ENCODE assay signal across 7 cellular contexts in the genomic region with DNA sequence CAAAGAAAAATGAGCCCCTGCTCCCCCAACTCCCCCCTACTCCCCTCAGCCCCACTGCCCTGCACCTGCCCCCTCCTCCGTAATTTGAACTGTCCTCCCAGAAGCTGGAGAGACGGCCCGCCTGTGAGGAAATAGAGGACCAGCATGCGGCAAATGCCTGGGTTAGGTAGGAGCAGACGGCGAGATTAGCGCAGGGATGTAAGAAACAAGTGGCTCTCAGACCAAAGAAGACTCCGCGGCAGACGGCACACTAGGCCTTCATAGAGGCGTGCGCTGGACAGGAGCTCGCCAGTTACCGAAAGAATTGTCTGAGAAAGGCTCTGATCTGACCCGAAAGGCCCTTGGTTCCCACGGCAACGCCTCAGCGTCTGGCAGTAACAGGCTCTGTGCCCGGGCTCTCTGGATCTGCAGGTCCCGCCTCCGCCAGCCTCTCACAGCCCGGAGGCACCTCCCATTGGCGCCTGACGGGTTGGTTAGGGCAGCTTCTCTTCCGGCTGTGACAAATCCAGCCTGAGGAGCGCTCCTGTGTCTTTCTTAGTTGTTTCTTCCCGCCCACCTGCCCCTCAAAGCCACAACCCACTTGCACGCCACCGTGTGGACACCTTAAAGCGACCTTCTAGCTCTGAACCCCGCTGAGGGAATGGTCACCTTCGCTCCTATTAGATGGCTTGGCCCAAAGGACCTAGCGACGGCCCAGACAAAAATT. TPM values are rescaled to one million over a fixed set of nuclear protein-coding genes. Genes with fewer than 3 reads are reported as not detected.
A peak's percentile ranks its signal among the peaks of the same experiment; 100 is the strongest.
DNase-seq lines count a peak whose midpoint lies in the region; ATAC-seq and TF ChIP-seq lines count a peak whose summit lies in the region.
"Not testable (repeated sequence)": the region's sequence is repeated elsewhere in the genome, so short reads cannot be mapped to it uniquely, and the experiment has no call there.

No MANE protein-coding gene starts in this region.

- H3K9me3 Mint-ChIP-seq in activated CD8-positive, alpha-beta T cell treated with anti-CD3 and anti-CD28 coated beads, Interleukin-2, amount 10 ng/mL, durations not matched to agents 7 days and 5 days (ENCODE audit: insufficient read depth): peaks cover 46% of the 10 kb centered on the region
- H3K9me3 Mint-ChIP-seq in central memory CD8-positive, alpha-beta T cell: not testable (repeated sequence)

- TF ChIP-seq EP300 in gastroesophageal sphincter (IDR thresholded peaks at IDR 0.05): not testable (repeated sequence)

- H3K27ac ChIP-seq in gastroesophageal sphincter: peak overlapping the region in 1 of 4 donors; percentile 48

- H3K9me3 ChIP-seq in gastroesophageal sphincter: peaks cover 0 to 33% (median 2%) of the 10 kb centered on the region in 3 donors

- peak overlapping the region; percentile 15 for H3K4me3 Mint-ChIP-seq in activated CD8-positive, alpha-beta T cell treated with anti-CD3 and anti-CD28 coated beads, Interleukin-2, amount 10 ng/mL, durations not matched to agents 7 days and 5 days
- H3K4me3 Mint-ChIP-seq in central memory CD8-positive, alpha-beta T cell: not testable (repeated sequence)

- not testable (repeated sequence) for H3K27me3 Mint-ChIP-seq in activated CD8-positive, alpha-beta T cell treated with anti-CD3 and anti-CD28 coated beads, Interleukin-2, amount 10 ng/mL, durations not matched to agents 7 days and 5 days (ENCODE audit: low read depth); central memory CD8-positive, alpha-beta T cell

- WGBS in gastroesophageal sphincter (ENCODE audit: low coverage in 1 of 2), 2 donors: 5 to 8% methylated on average over 2 to 4 of the region's 34 CpGs

- H3K27ac Mint-ChIP-seq in activated CD8-positive, alpha-beta T cell treated with anti-CD3 and anti-CD28 coated beads, Interleukin-2, amount 10 ng/mL, durations not matched to agents 7 days and 5 days; central memory CD8-positive, alpha-beta T cell (ENCODE audit: low read depth): not testable (repeated sequence)

- not testable (repeated sequence) for H3K36me3 ChIP-seq in gastroesophageal sphincter

- POLR2A ChIA-PET in activated CD8-positive, alpha-beta T cell treated with anti-CD3 and anti-CD28 coated beads, Interleukin-2, amount 10 ng/mL, durations not matched to agents 7 days and 5 days (lab: Charles Lee): not testable (repeated sequence)

- peak overlapping the region in 1 of 2 donors; percentile 36 for H3K4me3 ChIP-seq in gastroesophageal sphincter

- H3K4me1 Mint-ChIP-seq in activated CD8-positive, alpha-beta T cell treated with anti-CD3 and anti-CD28 coated beads, Interleukin-2, amount 10 ng/mL, durations not matched to agents 7 days and 5 days (ENCODE audit: low read depth); central memory CD8-positive, alpha-beta T cell: not testable (repeated sequence)

- in situ Hi-C loops in G401 (cut with HindIII; ENCODE audit: low sequenced_read_pairs): not testable (repeated sequence)

- TF ChIP-seq POLR2A in gastroesophageal sphincter (IDR thresholded peaks at IDR 0.05): not testable (repeated sequence)

- CTCF ChIA-PET in activated CD8-positive, alpha-beta T cell treated with anti-CD3 and anti-CD28 coated beads, Interleukin-2, amount 10 ng/mL, durations not matched to agents 7 days and 5 days (lab: Charles Lee): not testable (repeated sequence)

- peaks cover 16% of the 10 kb centered on the region for H3K36me3 Mint-ChIP-seq in activated CD8-positive, alpha-beta T cell treated with anti-CD3 and anti-CD28 coated beads, Interleukin-2, amount 10 ng/mL, durations not matched to agents 7 days and 5 days (ENCODE audit: low read depth)
- H3K36me3 Mint-ChIP-seq in central memory CD8-positive, alpha-beta T cell (ENCODE audit: insufficient read depth): not testable (repeated sequence)

- H3K4me1 ChIP-seq in gastroesophageal sphincter: not testable (repeated sequence)

- H3K27me3 ChIP-seq in gastroesophageal sphincter: not testable (repeated sequence)

- peak; percentile 87 for ATAC-seq in activated CD8-positive, alpha-beta T cell treated with anti-CD3 and anti-CD28 coated beads, Interleukin-2, amount 10 ng/mL, durations not matched to agents 7 days and 5 days
- ATAC-seq in central memory CD8-positive, alpha-beta T cell (replicated peaks; ENCODE audit: extremely low read depth, poor library complexity, severe bottlenecking): peak; percentile 98
- peak; percentile 82 for ATAC-seq in gastroesophageal sphincter

- not testable (repeated sequence) for TF ChIP-seq CTCF in gastroesophageal sphincter (IDR thresholded peaks at IDR 0.05)

- DNase-seq in G401 (ENCODE audit: low spot score) (peak; percentile 39), NCI-H82 (lab: John Stamatoyannopoulos, UW) (peak; percentile 64), left kidney (ENCODE audit: low read depth, low spot score) (peak; percentile 71), retina (peak; percentile 58)
- peak; percentile 28 for DNase-seq in activated CD8-positive, alpha-beta T cell treated with anti-CD3 and anti-CD28 coated beads, Interleukin-2, amount 10 ng/mL, durations not matched to agents 7 days and 5 days
- not testable (repeated sequence) for DNase-seq in central memory CD8-positive, alpha-beta T cell (ENCODE audit: low spot score in 2 of 2)

RNA-seq across cellular contexts. Expression of a gene that starts 19.0 kb away (rescaled TPM):
- total RNA-seq in G401 (2014; rRNA removed; shearing (Covaris generic)): 2.6 and 3.8 TPM in 2 replicates
- 10 to 100 TPM in 1 of 2 experiments, 1 to 10 TPM in 1; 9.8 to 12.5 TPM for total RNA-seq in activated CD8-positive, alpha-beta T cell treated with anti-CD3 and anti-CD28 coated beads, Interleukin-2, amount 10 ng/mL, durations not matched to agents 7 days and 5 days
- total RNA-seq in gastroesophageal sphincter: 1 to 10 TPM; 1.6 to 3.3 (median 2.0) TPM

RNA-seq across cellular contexts. Expression of a gene that starts 46.6 kb away (rescaled TPM):
- total RNA-seq in G401 (2014; rRNA removed; shearing (Covaris generic)): 1.1 and 2.1 TPM in 2 replicates
- 1 to 10 TPM; 8.0 to 9.5 TPM for total RNA-seq in activated CD8-positive, alpha-beta T cell treated with anti-CD3 and anti-CD28 coated beads, Interleukin-2, amount 10 ng/mL, durations not matched to agents 7 days and 5 days
- 10 to 100 TPM in 3 of 4 donors, 1 to 10 TPM in 1; 9.7 to 15.7 (median 14.3) TPM for total RNA-seq in gastroesophageal sphincter

RNA-seq across cellular contexts. Expression of a gene that starts 59.1 kb away (rescaled TPM):
- total RNA-seq in G401 (2014; rRNA removed; shearing (Covaris generic)): 1.8 and 2.1 TPM in 2 replicates
- 1 to 10 TPM; 4.6 to 4.9 TPM for total RNA-seq in activated CD8-positive, alpha-beta T cell treated with anti-CD3 and anti-CD28 coated beads, Interleukin-2, amount 10 ng/mL, durations not matched to agents 7 days and 5 days
- 1 to 10 TPM; 3.9 to 7.8 (median 5.7) TPM for total RNA-seq in gastroesophageal sphincter
